ENCODE assay signal across 28 cellular contexts in genomic region chr5:3381206-3381825, GRCh38.
"Had no signal": no experiment of that assay in that cellular context is flagged by ENCODE, and none has a peak within 500 bp of the region (broad histone marks: within the 10 kb centered on the region; RNA-seq: fewer than 3 reads in every experiment).

No MANE protein-coding gene starts in this region.

- H3K9me3 ChIP-seq: adrenal gland, body of pancreas, colonic mucosa, gastrocnemius medialis, heart left ventricle had no signal

- H3K4me3 ChIP-seq: adrenal gland, body of pancreas, colonic mucosa, dorsolateral prefrontal cortex, gastrocnemius medialis, heart left ventricle had no signal

- DNase-seq: activated B cell treated with CpG ODN at 0.5 μM for 24 hours; activated CD4-positive, alpha-beta memory T cell treated with anti-CD3 and anti-CD28 coated beads for 36 hours; activated CD4-positive, alpha-beta T cell treated with anti-CD3 and anti-CD28 coated beads for 48 hours; activated CD8-positive, alpha-beta T cell treated with anti-CD3 and anti-CD28 coated beads, Interleukin-2, amount 10 ng/mL, durations not matched to agents 7 days and 5 days; activated effector memory CD4-positive, alpha-beta T cell treated with anti-CD3 and anti-CD28 coated beads, Interleukin-2, amount 50 U/mL, for 16 hours; activated naive CD4-positive, alpha-beta T cell treated with anti-CD3 and anti-CD28 coated beads for 36 hours; activated naive CD8-positive, alpha-beta T cell treated with anti-CD3 and anti-CD28 coated beads for 36 hours; activated naive CD8-positive, alpha-beta T cell treated with anti-CD3 and anti-CD28 coated beads, Interleukin-2, amount 50 U/mL, for 24 hours; activated T-cell treated with anti-CD3 and anti-CD28 coated beads, Interleukin-2, amount 50 U/mL, for 4 hours; amygdala; aorta; body of pancreas; caudate nucleus; colonic mucosa; dorsolateral prefrontal cortex; effector memory CD4-positive, alpha-beta T cell; endodermal cell; foreskin keratinocyte; gastrocnemius medialis; glutamatergic neuron; heart left ventricle; T-helper 1 cell; T-helper 17 cell; T1000; WERI-Rb-1 had no signal

- H3K27me3 ChIP-seq: adrenal gland, body of pancreas, colonic mucosa, foreskin keratinocyte, gastrocnemius medialis had no signal

- H3K4me1 ChIP-seq: adrenal gland, body of pancreas, colonic mucosa, foreskin keratinocyte, gastrocnemius medialis, heart left ventricle had no signal

- H3K27ac ChIP-seq: adrenal gland, body of pancreas, colonic mucosa, dorsolateral prefrontal cortex, foreskin keratinocyte, gastrocnemius medialis, heart left ventricle, WERI-Rb-1 had no signal

- H3K36me3 ChIP-seq: adrenal gland, colonic mucosa, gastrocnemius medialis, heart left ventricle, WERI-Rb-1 had no signal

- ATAC-seq: activated CD4-positive, CD25-positive, alpha-beta regulatory T cell treated with anti-CD3 and anti-CD28 coated beads, Interleukin-2, amount 50 U/mL, for 24 hours; activated CD8-positive, alpha-beta T cell treated with anti-CD3 and anti-CD28 coated beads, Interleukin-2, amount 10 ng/mL, durations not matched to agents 7 days and 5 days; activated naive CD8-positive, alpha-beta T cell treated with anti-CD3 and anti-CD28 coated beads, Interleukin-2, amount 50 U/mL, for 24 hours; activated T-cell treated with anti-CD3 and anti-CD28 coated beads, Interleukin-2, amount 50 U/mL, for 4 hours; body of pancreas; esophagus mucosa; foreskin keratinocyte; gastrocnemius medialis; T-helper 17 cell had no signal
